In genomic region chr10:69451209-69451783, GRCh38 we compare ENCODE assay signal across 8 cellular contexts. TPM values are rescaled to one million over a fixed set of nuclear protein-coding genes. Genes with fewer than 3 reads are reported as not detected.
DNase-seq lines count a peak whose midpoint lies in the region; ATAC-seq and TF ChIP-seq lines count a peak whose summit lies in the region.

TSS of gene TSPAN15 (plus strand) at chr10:69451465. CDS start at chr10:69451595, 130 bp downstream.

- DNase-seq in CD1c-positive myeloid dendritic cell (ENCODE audit: extremely low spot score) (peak; percentile 81), KG1 (lab: John Stamatoyannopoulos, UW) (peak; percentile 26), SHP77 treated with DMSO at 0.1 percent for 48 hours (lab: John Stamatoyannopoulos, UW) (peak; percentile 13), activated gamma-delta T cell (lab: John Stamatoyannopoulos, UW) (peak; percentile 64), foreskin keratinocyte (peak in 1 of 2 donors; percentile 64), nephron progenitor cell (peak; percentile 91)
- DNase-seq in stimulated activated naive CD4-positive, alpha-beta T cell treated with Interleukin-2 at 50 U/mL for 16 hours (lab: John Stamatoyannopoulos, UW): peak; percentile 81

- H3K4me1 ChIP-seq in foreskin keratinocyte: peaks cover 13% of the 10 kb centered on the region

- H3K9me3 Mint-ChIP-seq in nephron progenitor cell: no peaks in the 10 kb centered on the region

- peak within 1 kb of the TSS; percentile 55 for H3K27ac Mint-ChIP-seq in nephron progenitor cell

- no peaks in the 10 kb centered on the region for H3K36me3 Mint-ChIP-seq in nephron progenitor cell (ENCODE audit: low read depth)

- peak within 1 kb of the TSS; percentile 2 for H3K27ac ChIP-seq in foreskin keratinocyte

- H3K27me3 Mint-ChIP-seq in nephron progenitor cell (ENCODE audit: low read depth, poor library complexity): peaks cover 38% of the 10 kb centered on the region

- TF ChIP-seq CTCF in foreskin keratinocyte (conservative IDR thresholded peaks at IDR 0.05) (no peak), nephron progenitor cell (IDR thresholded peaks at IDR 0.05) (no peak)

- peak; percentile 82 for ATAC-seq in GM21423 (IDR thresholded peaks at IDR 0.05; ENCODE audit: unreplicated experiment)
- ATAC-seq in foreskin keratinocyte: peak; percentile 73

- H3K27me3 ChIP-seq in foreskin keratinocyte: no peaks in the 10 kb centered on the region

- peaks cover 42% of the 10 kb centered on the region for H3K4me1 Mint-ChIP-seq in nephron progenitor cell

- peak within 1 kb of the TSS; percentile 77 for H3K4me3 Mint-ChIP-seq in nephron progenitor cell

RNA-seq across cellular contexts. Expression of gene TSPAN15, which starts in this region (rescaled TPM):
- 7.3 and 8.9 TPM in 2 replicates for total RNA-seq in foreskin keratinocyte
- 8.6 and 10.7 TPM in 2 replicates for polyA plus RNA-seq in foreskin keratinocyte
